28 cellular contexts compared by ENCODE assay signal in genomic region chr7:39339591-39339990, GRCh38.
"Had no signal": no experiment of that assay in that cellular context is flagged by ENCODE, and none has a peak within 500 bp of the region (broad histone marks: within the 10 kb centered on the region; RNA-seq: fewer than 3 reads in every experiment).

No MANE protein-coding gene starts in this region.

- H3K27ac ChIP-seq: neural progenitor cell, neutrophil, ovary, parathyroid adenoma, prostate gland, right atrium auricular region, right lobe of liver, sigmoid colon, suprapubic skin, testis, tibial artery, transverse colon, upper lobe of left lung, vagina had no signal

- DNase-seq: naive thymus-derived CD4-positive, alpha-beta T cell; natural killer cell; nucleus accumbens; ovary; retina; right lobe of liver; sigmoid colon; small intestine; stimulated activated CD4-positive, alpha-beta T cell treated with anti-CD3 and anti-CD28 coated beads, Interleukin-15, amount 100 ng/mL, for 24 hours; stimulated activated CD4-positive, alpha-beta T cell treated with anti-CD3 and anti-CD28 coated beads, Interleukin-2, amount 100 ng/mL, for 24 hours; stimulated activated CD4-positive, alpha-beta T cell treated with anti-CD3 and anti-CD28 coated beads, Interleukin-2, amount 100 ng/mL, for 48 hours; stimulated activated CD4-positive, alpha-beta T cell treated with anti-CD3 and anti-CD28 coated beads, Interleukin-4, amount 100 ng/mL, for 24 hours; stimulated activated naive CD4-positive, alpha-beta T cell; substantia nigra; testis; tibial artery; transverse colon had no signal

- H3K4me1 Mint-ChIP-seq: naive thymus-derived CD4-positive, alpha-beta T cell; natural killer cell; nephron; stimulated activated memory B cell treated with anti-CD40 and anti-IgM and Interleukin-4, amounts not matched to agents 10 μg/mL and 1 μg/mL and 100 μg/mL, for 72 hours had no signal

- H3K4me3 ChIP-seq: neural progenitor cell, ovary, prostate gland, right atrium auricular region, right lobe of liver, sigmoid colon, suprapubic skin, testis, tibial artery, transverse colon, upper lobe of left lung, vagina had no signal

- H3K9ac ChIP-seq: neural progenitor cell, parathyroid adenoma had no signal

- ATAC-seq: naive thymus-derived CD4-positive, alpha-beta T cell; natural killer cell; right lobe of liver; stimulated activated memory B cell treated with anti-CD40 and anti-IgM and Interleukin-4, amounts not matched to agents 10 μg/mL and 1 μg/mL and 100 μg/mL, for 72 hours had no signal

- H3K4me3 Mint-ChIP-seq: naive thymus-derived CD4-positive, alpha-beta T cell; natural killer cell; nephron; neural progenitor cell; stimulated activated memory B cell treated with anti-CD40 and anti-IgM and Interleukin-4, amounts not matched to agents 10 μg/mL and 1 μg/mL and 100 μg/mL, for 72 hours; stimulated activated naive CD8-positive, alpha-beta T cell treated with anti-CD3 and anti-CD28 coated beads, Interleukin-15, Interleukin-2, amounts not matched to agents 100 ng/mL and 50 ng/mL, for 24 hours had no signal

- H3K36me3 Mint-ChIP-seq: naive thymus-derived CD4-positive, alpha-beta T cell; natural killer cell; neural progenitor cell; stimulated activated memory B cell treated with anti-CD40 and anti-IgM and Interleukin-4, amounts not matched to agents 10 μg/mL and 1 μg/mL and 100 μg/mL, for 72 hours had no signal

- H3K27me3 Mint-ChIP-seq: stimulated activated naive CD8-positive, alpha-beta T cell treated with anti-CD3 and anti-CD28 coated beads, Interleukin-15, Interleukin-2, amounts not matched to agents 100 ng/mL and 50 ng/mL, for 24 hours had no signal

- H3K27me3 ChIP-seq: neural progenitor cell, neutrophil, ovary, right atrium auricular region, right lobe of liver, sigmoid colon, suprapubic skin, testis, tibial artery, transverse colon, upper lobe of left lung, vagina had no signal

- H3K9me3 Mint-ChIP-seq: natural killer cell; nephron; neural progenitor cell; stimulated activated memory B cell treated with anti-CD40 and anti-IgM and Interleukin-4, amounts not matched to agents 10 μg/mL and 1 μg/mL and 100 μg/mL, for 72 hours; stimulated activated naive CD8-positive, alpha-beta T cell treated with anti-CD3 and anti-CD28 coated beads, Interleukin-15, Interleukin-2, amounts not matched to agents 100 ng/mL and 50 ng/mL, for 24 hours had no signal

- H3K4me2 ChIP-seq: neural progenitor cell had no signal

- H3K27ac Mint-ChIP-seq: naive thymus-derived CD4-positive, alpha-beta T cell; natural killer cell; nephron; neural progenitor cell; stimulated activated memory B cell treated with anti-CD40 and anti-IgM and Interleukin-4, amounts not matched to agents 10 μg/mL and 1 μg/mL and 100 μg/mL, for 72 hours; stimulated activated naive CD8-positive, alpha-beta T cell treated with anti-CD3 and anti-CD28 coated beads, Interleukin-15, Interleukin-2, amounts not matched to agents 100 ng/mL and 50 ng/mL, for 24 hours had no signal

- H3K9me3 ChIP-seq: neutrophil, ovary, prostate gland, right atrium auricular region, right lobe of liver, sigmoid colon, suprapubic skin, testis, tibial artery, transverse colon, upper lobe of left lung, vagina had no signal

- H3K4me1 ChIP-seq: neural progenitor cell, parathyroid adenoma, prostate gland, right atrium auricular region, right lobe of liver, suprapubic skin, testis, transverse colon, upper lobe of left lung, vagina had no signal

- H3K36me3 ChIP-seq: neural progenitor cell, neutrophil, ovary, prostate gland, right atrium auricular region, right lobe of liver, sigmoid colon, suprapubic skin, tibial artery, transverse colon, upper lobe of left lung, vagina had no signal

- H3K79me2 ChIP-seq: parathyroid adenoma had no signal

- H2AFZ ChIP-seq: neural progenitor cell, parathyroid adenoma had no signal
